ENCODE assay signal across 8 cellular contexts in the genomic region with DNA sequence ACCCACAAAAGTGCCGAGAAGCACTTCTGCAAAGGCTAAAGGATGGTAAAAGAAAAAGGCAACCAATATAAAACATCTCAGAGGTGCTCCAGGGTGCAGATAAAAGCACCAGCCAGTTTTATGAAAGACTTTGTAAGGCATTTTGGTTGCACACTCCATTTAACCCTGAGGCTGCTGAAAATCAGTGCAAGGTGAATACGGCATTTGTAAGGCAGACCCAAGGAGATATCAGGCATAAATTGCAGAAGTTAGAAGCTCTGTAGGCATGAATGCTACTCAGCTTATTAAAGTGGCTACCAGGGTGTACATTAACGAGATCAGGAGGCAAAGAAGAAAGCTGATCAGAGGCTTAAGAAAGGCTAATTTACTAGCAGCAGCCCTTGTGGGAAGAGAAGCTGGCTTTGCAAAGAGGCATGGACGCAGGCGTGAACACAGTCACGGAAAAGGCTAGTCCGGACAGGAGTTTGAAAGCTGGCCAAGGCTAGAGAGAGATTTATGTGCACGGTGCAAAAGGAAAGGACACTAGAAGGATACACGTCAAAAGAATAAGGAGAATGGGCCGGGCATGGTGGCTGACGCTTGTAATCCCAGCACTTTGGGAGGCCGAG.
DNase-seq lines count a peak whose midpoint lies in the region; ATAC-seq and FAIRE-seq lines count a peak whose summit lies in the region.

No MANE protein-coding gene starts in this region.

- H3K4me1 ChIP-seq in Karpas-422 (ENCODE audit: low read length) (peaks cover 19% of the 10 kb centered on the region), mononuclear cell (ENCODE audit: insufficient read depth, low read length) (peaks cover 18% of the 10 kb centered on the region)

- peak overlapping the region; percentile 77; the same call in 1 of the 2 replicates for H2AFZ ChIP-seq in Karpas-422 (ENCODE audit: low read length)

- no peaks in the 10 kb centered on the region for H4K20me1 ChIP-seq in Karpas-422 (ENCODE audit: insufficient read depth, low read depth, low read length)

- H3K4me3 ChIP-seq in Karpas-422 (ENCODE audit: low read length) (peak overlapping the region; percentile 69), mononuclear cell (ENCODE audit: low read length) (peak overlapping the region; percentile 55)

- no peaks in the 10 kb centered on the region for H3K9me2 ChIP-seq in Karpas-422 (replicated peaks; ENCODE audit: insufficient read depth, low read length)

- H3K79me2 ChIP-seq in Karpas-422 (ENCODE audit: low read length): no peaks in the 10 kb centered on the region

- peak overlapping the region; percentile 75 for H3K4me2 ChIP-seq in Karpas-422 (ENCODE audit: low read depth, low read length, poor library complexity, severe bottlenecking)

- H3K27ac ChIP-seq in Karpas-422 (ENCODE audit: low read length): no peak overlapping the region

- DNase-seq in Karpas-422 (peak; percentile 53), cerebellar cortex (ENCODE audit: low spot score) (peak; percentile 49), NCI-H1048 (lab: John Stamatoyannopoulos, UW) (no peak), GM03348 (ENCODE audit: low spot score) (no peak)

- no peaks in the 10 kb centered on the region for H3K36me3 ChIP-seq in Karpas-422 (ENCODE audit: insufficient read depth, low read length)

- peak; percentile 14 for FAIRE-seq in A204.1 (lab: Jason Lieb, UNC)

- H3K9me3 ChIP-seq in Karpas-422 (ENCODE audit: low read length) (no peaks in the 10 kb centered on the region), mononuclear cell (ENCODE audit: low read depth, low read length) (no peaks in the 10 kb centered on the region)

- H3K9ac ChIP-seq in Karpas-422 (ENCODE audit: low read length): peak overlapping the region; percentile 61

- ATAC-seq in HG03159 (IDR thresholded peaks at IDR 0.05; ENCODE audit: unreplicated experiment) (no peak), HG02970 (IDR thresholded peaks at IDR 0.05; ENCODE audit: low FRiP score, unreplicated experiment) (no peak)

- H3K27me3 ChIP-seq in Karpas-422 (ENCODE audit: low read length) (no peaks in the 10 kb centered on the region), mononuclear cell (ENCODE audit: insufficient read depth, low read length) (no peaks in the 10 kb centered on the region)

Comparison
In these comparisons a context has a peak if more than half of its experiments do, and no peak if none do; other contexts are left out.
1. DNase-seq: peak in Karpas-422 (single experiment) and cerebellar cortex (single experiment); none in NCI-H1048 (single experiment) and GM03348 (single experiment).